ENCODE assay signal across 19 cellular contexts in the genomic region with DNA sequence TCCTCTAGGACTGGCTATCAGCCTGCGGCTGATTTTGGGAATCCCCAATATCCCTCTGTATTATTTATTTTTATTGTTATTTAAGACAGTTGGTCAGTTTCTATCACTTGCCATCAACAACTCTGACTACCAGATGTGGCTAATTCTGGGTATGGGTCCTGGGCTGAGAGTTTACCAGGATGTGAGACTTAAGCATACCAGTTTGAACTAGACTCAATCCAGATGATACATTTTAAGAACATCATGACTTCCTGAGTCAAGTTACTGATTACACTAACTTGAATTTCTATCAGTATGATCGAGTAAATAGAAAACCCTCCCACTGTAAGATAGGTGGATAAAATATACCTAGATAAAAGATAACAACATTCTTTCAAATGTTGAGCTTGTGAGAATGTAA.
"Had no signal": no experiment of that assay in that cellular context is flagged by ENCODE, and none has a peak within 500 bp of the region (broad histone marks: within the 10 kb centered on the region; RNA-seq: fewer than 3 reads in every experiment).

No MANE protein-coding gene starts in this region.

- H3K9me3 Mint-ChIP-seq: stimulated activated naive B cell treated with anti-CD40 and anti-IgM and Interleukin-4, amounts not matched to agents 10 μg/mL and 1 μg/mL and 100 μg/mL, for 72 hours had no signal

- H3K27me3 ChIP-seq: heart left ventricle, transverse colon had no signal

- H3K36me3 ChIP-seq: heart left ventricle, transverse colon had no signal

- H3K27me3 Mint-ChIP-seq: activated CD4-positive, alpha-beta memory T cell treated with anti-CD3 and anti-CD28 coated beads, Interleukin-2, amount 10 ng/mL, durations not matched to agents 7 days and 5 days; activated T-cell treated with anti-CD3 and anti-CD28 coated beads, Interleukin-2, amount 50 U/mL, for 24 hours; effector memory CD8-positive, alpha-beta T cell; natural killer cell treated with Interleukin-12 subunit alpha and Interleukin-12 subunit beta and Interleukin-15 and Interleukin-18, amount 100 ng/mL, for 72 hours; stimulated activated naive B cell treated with anti-CD40 and anti-IgM and Interleukin-4, amounts not matched to agents 10 μg/mL and 1 μg/mL and 100 μg/mL, for 72 hours had no signal

- H3K27ac Mint-ChIP-seq: activated CD4-positive, alpha-beta memory T cell treated with anti-CD3 and anti-CD28 coated beads, Interleukin-2, amount 10 ng/mL, durations not matched to agents 7 days and 5 days; activated T-cell treated with anti-CD3 and anti-CD28 coated beads, Interleukin-2, amount 50 U/mL, for 24 hours; effector memory CD8-positive, alpha-beta T cell; immature natural killer cell; natural killer cell treated with Interleukin-12 subunit alpha and Interleukin-12 subunit beta and Interleukin-15 and Interleukin-18, amount 100 ng/mL, for 72 hours; stimulated activated naive B cell treated with anti-CD40 and anti-IgM and Interleukin-4, amounts not matched to agents 10 μg/mL and 1 μg/mL and 100 μg/mL, for 72 hours; WTC11 had no signal

- ATAC-seq: effector memory CD8-positive, alpha-beta T cell; heart left ventricle; natural killer cell treated with Interleukin-12 subunit alpha and Interleukin-12 subunit beta and Interleukin-15 and Interleukin-18, amount 100 ng/mL, for 72 hours; stimulated activated naive B cell treated with anti-CD40 and anti-IgM and Interleukin-4, amounts not matched to agents 10 μg/mL and 1 μg/mL and 100 μg/mL, for 72 hours; WTC11 had no signal

- H3K4me3 ChIP-seq: heart left ventricle, skin epidermis, transverse colon had no signal

- H3K9me3 ChIP-seq: heart left ventricle, transverse colon had no signal

- DNase-seq: activated CD4-positive, alpha-beta memory T cell treated with anti-CD3 and anti-CD28 coated beads, Interleukin-2, amount 10 ng/mL, durations not matched to agents 7 days and 5 days; activated CD4-positive, alpha-beta T cell treated with anti-CD3 and anti-CD28 coated beads for 4 hours; activated naive CD4-positive, alpha-beta T cell treated with anti-CD3 and anti-CD28 coated beads, Interleukin-2, amount 50 U/mL, for 16 hours; activated T-cell treated with anti-CD3 and anti-CD28 coated beads, Interleukin-2, amount 50 U/mL, for 24 hours; dermis blood vessel endothelial cell; effector memory CD8-positive, alpha-beta T cell; foreskin melanocyte; heart left ventricle; immature natural killer cell; mesendoderm; nucleus accumbens; posterior cingulate gyrus; stimulated activated CD4-positive, alpha-beta T cell treated with anti-CD3 and anti-CD28 coated beads, Interleukin-15, amount 100 ng/mL, for 24 hours; stimulated activated CD4-positive, alpha-beta T cell treated with anti-CD3 and anti-CD28 coated beads, Interleukin-4, amount 100 ng/mL, for 1 hour; stimulated activated naive B cell treated with anti-CD40 and anti-IgM and Interleukin-4, amounts not matched to agents 10 μg/mL and 1 μg/mL and 100 μg/mL, for 72 hours; transverse colon had no signal

- H3K4me1 Mint-ChIP-seq: activated CD4-positive, alpha-beta memory T cell treated with anti-CD3 and anti-CD28 coated beads, Interleukin-2, amount 10 ng/mL, durations not matched to agents 7 days and 5 days; immature natural killer cell; stimulated activated naive B cell treated with anti-CD40 and anti-IgM and Interleukin-4, amounts not matched to agents 10 μg/mL and 1 μg/mL and 100 μg/mL, for 72 hours had no signal

- H3K27ac ChIP-seq: heart left ventricle, skin epidermis, transverse colon had no signal

- H3K4me3 Mint-ChIP-seq: activated CD4-positive, alpha-beta memory T cell treated with anti-CD3 and anti-CD28 coated beads, Interleukin-2, amount 10 ng/mL, durations not matched to agents 7 days and 5 days; activated T-cell treated with anti-CD3 and anti-CD28 coated beads, Interleukin-2, amount 50 U/mL, for 24 hours; effector memory CD8-positive, alpha-beta T cell; immature natural killer cell; natural killer cell treated with Interleukin-12 subunit alpha and Interleukin-12 subunit beta and Interleukin-15 and Interleukin-18, amount 100 ng/mL, for 72 hours; stimulated activated naive B cell treated with anti-CD40 and anti-IgM and Interleukin-4, amounts not matched to agents 10 μg/mL and 1 μg/mL and 100 μg/mL, for 72 hours; WTC11 had no signal

- H3K4me1 ChIP-seq: heart left ventricle, transverse colon had no signal

- H3K36me3 Mint-ChIP-seq: immature natural killer cell; natural killer cell treated with Interleukin-12 subunit alpha and Interleukin-12 subunit beta and Interleukin-15 and Interleukin-18, amount 100 ng/mL, for 72 hours; stimulated activated naive B cell treated with anti-CD40 and anti-IgM and Interleukin-4, amounts not matched to agents 10 μg/mL and 1 μg/mL and 100 μg/mL, for 72 hours had no signal
